1 cellular context compared by ENCODE assay signal in genomic region chr2:202634556-202635440, GRCh38.
TF ChIP-seq lines count a peak whose summit lies in the region.

TSS of gene FAM117B (plus strand) at chr2:202634969. CDS start at chr2:202635188, 219 bp downstream.

TF ChIP-seq in HepG2, 621 proteins besides CTCF, POLR2A, EP300 and RAD21 (continued from another document and continues in another):
- TF ChIP-seq DZIP1 (CRISPR knock-in tag; IDR thresholded peaks at IDR 0.05), result no peak
- TF ChIP-seq, protein P1, sequence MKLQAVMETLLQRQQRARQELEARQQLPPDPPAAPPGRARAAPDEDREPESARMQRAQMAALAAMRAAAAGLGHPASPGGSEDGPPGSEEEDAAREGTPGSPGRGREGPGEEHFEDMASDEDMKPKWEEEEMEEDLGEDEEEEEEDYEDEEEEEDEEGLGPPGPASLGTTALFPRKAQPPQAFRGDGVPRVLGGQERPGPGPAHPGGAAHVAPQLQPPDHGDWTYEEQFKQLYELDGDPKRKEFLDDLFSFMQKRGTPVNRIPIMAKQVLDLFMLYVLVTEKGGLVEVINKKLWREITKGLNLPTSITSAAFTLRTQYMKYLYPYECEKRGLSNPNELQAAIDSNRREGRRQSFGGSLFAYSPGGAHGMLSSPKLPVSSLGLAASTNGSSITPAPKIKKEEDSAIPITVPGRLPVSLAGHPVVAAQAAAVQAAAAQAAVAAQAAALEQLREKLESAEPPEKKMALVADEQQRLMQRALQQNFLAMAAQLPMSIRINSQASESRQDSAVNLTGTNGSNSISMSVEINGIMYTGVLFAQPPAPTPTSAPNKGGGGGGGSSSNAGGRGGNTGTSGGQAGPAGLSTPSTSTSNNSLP (IDR thresholded peaks at IDR 0.05; ENCODE audit: low read depth, low read length), result no peak
- TF ChIP-seq, protein P2, sequence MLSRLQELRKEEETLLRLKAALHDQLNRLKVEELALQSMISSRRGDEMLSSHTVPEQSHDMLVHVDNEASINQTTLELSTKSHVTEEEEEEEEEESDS (CRISPR knock-in tag; IDR thresholded peaks at IDR 0.05; ENCODE audit: borderline replicate concordance), result peak; percentile 75; the same call in 1 of the 2 replicates
- TF ChIP-seq ZNF335 (CRISPR knock-in tag; IDR thresholded peaks at IDR 0.05), result no peak
- TF ChIP-seq PHF8 (CRISPR knock-in tag; IDR thresholded peaks at IDR 0.05), result peak; percentile 83
- TF ChIP-seq, protein P3, sequence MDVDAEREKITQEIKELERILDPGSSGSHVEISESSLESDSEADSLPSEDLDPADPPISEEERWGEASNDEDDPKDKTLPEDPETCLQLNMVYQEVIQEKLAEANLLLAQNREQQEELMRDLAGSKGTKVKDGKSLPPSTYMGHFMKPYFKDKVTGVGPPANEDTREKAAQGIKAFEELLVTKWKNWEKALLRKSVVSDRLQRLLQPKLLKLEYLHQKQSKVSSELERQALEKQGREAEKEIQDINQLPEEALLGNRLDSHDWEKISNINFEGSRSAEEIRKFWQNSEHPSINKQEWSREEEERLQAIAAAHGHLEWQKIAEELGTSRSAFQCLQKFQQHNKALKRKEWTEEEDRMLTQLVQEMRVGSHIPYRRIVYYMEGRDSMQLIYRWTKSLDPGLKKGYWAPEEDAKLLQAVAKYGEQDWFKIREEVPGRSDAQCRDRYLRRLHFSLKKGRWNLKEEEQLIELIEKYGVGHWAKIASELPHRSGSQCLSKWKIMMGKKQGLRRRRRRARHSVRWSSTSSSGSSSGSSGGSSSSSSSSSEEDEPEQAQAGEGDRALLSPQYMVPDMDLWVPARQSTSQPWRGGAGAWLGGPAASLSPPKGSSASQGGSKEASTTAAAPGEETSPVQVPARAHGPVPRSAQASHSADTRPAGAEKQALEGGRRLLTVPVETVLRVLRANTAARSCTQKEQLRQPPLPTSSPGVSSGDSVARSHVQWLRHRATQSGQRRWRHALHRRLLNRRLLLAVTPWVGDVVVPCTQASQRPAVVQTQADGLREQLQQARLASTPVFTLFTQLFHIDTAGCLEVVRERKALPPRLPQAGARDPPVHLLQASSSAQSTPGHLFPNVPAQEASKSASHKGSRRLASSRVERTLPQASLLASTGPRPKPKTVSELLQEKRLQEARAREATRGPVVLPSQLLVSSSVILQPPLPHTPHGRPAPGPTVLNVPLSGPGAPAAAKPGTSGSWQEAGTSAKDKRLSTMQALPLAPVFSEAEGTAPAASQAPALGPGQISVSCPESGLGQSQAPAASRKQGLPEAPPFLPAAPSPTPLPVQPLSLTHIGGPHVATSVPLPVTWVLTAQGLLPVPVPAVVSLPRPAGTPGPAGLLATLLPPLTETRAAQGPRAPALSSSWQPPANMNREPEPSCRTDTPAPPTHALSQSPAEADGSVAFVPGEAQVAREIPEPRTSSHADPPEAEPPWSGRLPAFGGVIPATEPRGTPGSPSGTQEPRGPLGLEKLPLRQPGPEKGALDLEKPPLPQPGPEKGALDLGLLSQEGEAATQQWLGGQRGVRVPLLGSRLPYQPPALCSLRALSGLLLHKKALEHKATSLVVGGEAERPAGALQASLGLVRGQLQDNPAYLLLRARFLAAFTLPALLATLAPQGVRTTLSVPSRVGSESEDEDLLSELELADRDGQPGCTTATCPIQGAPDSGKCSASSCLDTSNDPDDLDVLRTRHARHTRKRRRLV (CRISPR knock-in tag; IDR thresholded peaks at IDR 0.05), result peak; percentile 89; the same call in 1 of the 2 replicates
- no peak for TF ChIP-seq FUBP1 (CRISPR knock-in tag; IDR thresholded peaks at IDR 0.05; ENCODE audit: borderline replicate concordance)
- peak; percentile 59; the same call in 1 of the 2 replicates for TF ChIP-seq MIER3 (CRISPR knock-in tag; IDR thresholded peaks at IDR 0.05; ENCODE audit: borderline replicate concordance)
- TF ChIP-seq, protein P4, sequence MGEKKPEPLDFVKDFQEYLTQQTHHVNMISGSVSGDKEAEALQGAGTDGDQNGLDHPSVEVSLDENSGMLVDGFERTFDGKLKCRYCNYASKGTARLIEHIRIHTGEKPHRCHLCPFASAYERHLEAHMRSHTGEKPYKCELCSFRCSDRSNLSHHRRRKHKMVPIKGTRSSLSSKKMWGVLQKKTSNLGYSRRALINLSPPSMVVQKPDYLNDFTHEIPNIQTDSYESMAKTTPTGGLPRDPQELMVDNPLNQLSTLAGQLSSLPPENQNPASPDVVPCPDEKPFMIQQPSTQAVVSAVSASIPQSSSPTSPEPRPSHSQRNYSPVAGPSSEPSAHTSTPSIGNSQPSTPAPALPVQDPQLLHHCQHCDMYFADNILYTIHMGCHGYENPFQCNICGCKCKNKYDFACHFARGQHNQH (CRISPR knock-in tag; IDR thresholded peaks at IDR 0.05), result peak; percentile 79
- TF ChIP-seq EZH2 (conservative IDR thresholded peaks at IDR 0.05; ENCODE audit: low read depth, low read length), result no peak
- no peak; the same call in 1 of the 2 replicates for TF ChIP-seq ZNF281 (CRISPR knock-in tag; IDR thresholded peaks at IDR 0.05; ENCODE audit: borderline replicate concordance)
- TF ChIP-seq ARNT (IDR thresholded peaks at IDR 0.05), result no peak
- no peak; the same call in 1 of the 2 replicates for TF ChIP-seq ZNF460 (CRISPR knock-in tag; IDR thresholded peaks at IDR 0.05; ENCODE audit: borderline replicate concordance)
- peak; percentile 68 for TF ChIP-seq SNAPC2 (CRISPR knock-in tag; IDR thresholded peaks at IDR 0.05)
- TF ChIP-seq FOXM1 (CRISPR knock-in tag; IDR thresholded peaks at IDR 0.05), result no peak
- peak; percentile 99 for TF ChIP-seq ZFP91 (CRISPR knock-in tag; IDR thresholded peaks at IDR 0.05; ENCODE audit: borderline replicate concordance)
- TF ChIP-seq ZNF678 (CRISPR knock-in tag; IDR thresholded peaks at IDR 0.05), result no peak
- TF ChIP-seq ZBTB43 (CRISPR knock-in tag; conservative IDR thresholded peaks at IDR 0.05), result peak; percentile 97
- no peak for TF ChIP-seq ZZZ3 (CRISPR knock-in tag; IDR thresholded peaks at IDR 0.05; ENCODE audit: borderline replicate concordance)
- no peak; the same call in 1 of the 2 replicates for TF ChIP-seq MIXL1 (CRISPR knock-in tag; IDR thresholded peaks at IDR 0.05)
- TF ChIP-seq FLYWCH1 (CRISPR knock-in tag; IDR thresholded peaks at IDR 0.05), result no peak
- no peak for TF ChIP-seq RBAK (CRISPR knock-in tag; IDR thresholded peaks at IDR 0.05)
- no peak for TF ChIP-seq REXO4 (CRISPR knock-in tag; IDR thresholded peaks at IDR 0.05; ENCODE audit: borderline replicate concordance)
- TF ChIP-seq ZNF580 (CRISPR knock-in tag; IDR thresholded peaks at IDR 0.05; ENCODE audit: borderline replicate concordance, low read depth), result peak; percentile 93; the same call in 1 of the 2 replicates
- TF ChIP-seq ZNF839 (CRISPR knock-in tag; IDR thresholded peaks at IDR 0.05; ENCODE audit: borderline replicate concordance), result 0 out of 2 replicates have a peak, but pooled peaks have one; percentile 72
- 0 out of 2 replicates have a peak, but pooled peaks have one; percentile 46 for TF ChIP-seq ZNF792 (CRISPR knock-in tag; IDR thresholded peaks at IDR 0.05)
- peak; percentile 82; the same call in 1 of the 2 replicates for TF ChIP-seq KLF6 (CRISPR knock-in tag; IDR thresholded peaks at IDR 0.05)
- TF ChIP-seq PRDM10 (CRISPR knock-in tag; IDR thresholded peaks at IDR 0.05; ENCODE audit: low read depth), result peak; percentile 46; the same call in 1 of the 2 replicates
- TF ChIP-seq EEA1 (CRISPR knock-in tag; IDR thresholded peaks at IDR 0.05; ENCODE audit: borderline replicate concordance), result no peak; the same call in 1 of the 2 replicates
- TF ChIP-seq ZNF432 (CRISPR knock-in tag; IDR thresholded peaks at IDR 0.05; ENCODE audit: borderline replicate concordance), result no peak
- TF ChIP-seq NCOA2 (CRISPR knock-in tag; IDR thresholded peaks at IDR 0.05), result 0 out of 2 replicates have a peak, but pooled peaks have one; percentile 20
